ENCODE assay signal across 8 cellular contexts in genomic region chrX:43836435-43837184, GRCh38. TPM values are rescaled to one million over a fixed set of nuclear protein-coding genes. Genes with fewer than 3 reads are reported as not detected.
A peak's percentile ranks its signal among the peaks of the same experiment; 100 is the strongest.
DNase-seq lines count a peak whose midpoint lies in the region; ATAC-seq, FAIRE-seq and TF ChIP-seq lines count a peak whose summit lies in the region.

No MANE protein-coding gene starts in this region.

- TF ChIP-seq CTCF in CD14-positive monocyte (IDR thresholded peaks at IDR 0.05) (peak; percentile 61), HFFc6 (IDR thresholded peaks at IDR 0.05) (peak; percentile 72)

- intact Hi-C loops in CD14-positive monocyte (cut with micrococcal nuclease) = no loop called here

- DNase-seq in CD14-positive monocyte (ENCODE audit: low spot score) (no peak), HFFc6 (peak; percentile 3), DMS114 treated with DMSO at 0.1 percent for 48 hours (lab: John Stamatoyannopoulos, UW; ENCODE audit: unreplicated experiment) (no peak), NCI-H2107 treated with DMSO at 0.1 percent for 48 hours (lab: John Stamatoyannopoulos, UW; ENCODE audit: unreplicated experiment) (no peak)
- DNase-seq in activated naive CD4-positive, alpha-beta T cell treated with Interleukin-2 at 50 U/mL for 16 hours = no peak

- peaks cover 0 to 1% (median 0%) of the 10 kb centered on the region in 7 donors for H3K9me3 Mint-ChIP-seq in CD14-positive monocyte
- H3K9me3 Mint-ChIP-seq in HFFc6 = no peaks in the 10 kb centered on the region

- H3K4me1 Mint-ChIP-seq in CD14-positive monocyte = peaks cover 1% of the 10 kb centered on the region
- H3K4me1 Mint-ChIP-seq in HFFc6 (ENCODE audit: low read depth) = no peaks in the 10 kb centered on the region

- no peaks in the 10 kb centered on the region for H3K36me3 Mint-ChIP-seq in CD14-positive monocyte
- H3K36me3 Mint-ChIP-seq in HFFc6 (ENCODE audit: low read depth) = no peaks in the 10 kb centered on the region

- ATAC-seq in HG03039 (IDR thresholded peaks at IDR 0.05; ENCODE audit: unreplicated experiment) = no peak

- H3K27me3 Mint-ChIP-seq in CD14-positive monocyte (ENCODE audit: low read depth in 3 of 3) (peaks cover 0 to 5% (median 4%) of the 10 kb centered on the region in 3 donors), HFFc6 (ENCODE audit: insufficient read depth) (no peaks in the 10 kb centered on the region; the same call in 1 of the 2 replicates)

- no peak overlapping the region for H3K27ac Mint-ChIP-seq in CD14-positive monocyte
- H3K27ac Mint-ChIP-seq in HFFc6 = no peak overlapping the region

- FAIRE-seq in TTC549 (lab: Jason Lieb, UNC) (peak; percentile 90), islet of Langerhans (lab: Jason Lieb, UNC) (peak; percentile 86)

- H3K4me3 Mint-ChIP-seq in CD14-positive monocyte (no peak overlapping the region), HFFc6 (no peak overlapping the region)

RNA-seq across cellular contexts. Expression of gene MAOB, which starts 45.6 kb away (rescaled TPM):
- polyA plus RNA-seq in CD14-positive monocyte = not detected
- total RNA-seq in HFFc6 (2021; fragmentation: NEBNext Ultra II Directional; extraction: Animal tissue kit (Norgen Biotek cat#: 25700)) = not detected
